ENCODE assay signal across 1 cellular context in genomic region chr11:101915811-101916291, GRCh38.
TF ChIP-seq lines count a peak whose summit lies in the region.

No MANE protein-coding gene starts in this region.

TF ChIP-seq in IMR-90, 13 proteins besides CTCF, POLR2A, EP300 and RAD21 (continued from another document):
- no peak for TF ChIP-seq RCOR1 (IDR thresholded peaks at IDR 0.05; ENCODE audit: insufficient replicate concordance, low read length)
